In the genomic region with DNA sequence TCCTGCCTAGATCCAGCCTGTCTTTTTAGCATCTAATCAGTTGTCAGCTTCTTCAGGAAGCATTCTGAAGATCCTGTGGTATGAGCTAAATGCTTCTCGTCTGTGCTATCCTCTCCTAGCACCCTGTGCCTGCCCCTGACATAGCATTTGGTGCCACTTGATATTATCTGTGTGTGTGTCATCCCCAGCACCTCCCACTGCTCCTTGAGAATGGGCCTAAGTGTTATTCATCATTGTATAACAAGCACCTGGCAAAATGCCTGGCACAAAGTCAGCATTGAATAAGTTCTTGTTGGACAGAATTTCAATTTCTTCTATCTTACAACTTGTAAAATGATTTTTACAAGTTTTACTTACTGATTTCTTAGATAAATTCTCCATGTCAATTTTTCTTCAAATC, we compare ENCODE assay signal across 1 cellular context.
TF ChIP-seq lines count a peak whose summit lies in the region.

No MANE protein-coding gene starts in this region.

TF ChIP-seq in SK-N-SH, 30 proteins besides CTCF, POLR2A, EP300 and RAD21:
- no peak for TF ChIP-seq FOXM1 (IDR thresholded peaks at IDR 0.05; ENCODE audit: low read depth)
- TF ChIP-seq NFIC (IDR thresholded peaks at IDR 0.05; ENCODE audit: borderline replicate concordance) = 0 out of 2 replicates have a peak, but pooled peaks have one; percentile 9
- no peak for TF ChIP-seq ELF1 (IDR thresholded peaks at IDR 0.05)
- TF ChIP-seq GATA2 (CRISPR knock-in tag; IDR thresholded peaks at IDR 0.05) = no peak
- no peak for TF ChIP-seq TCF12 (IDR thresholded peaks at IDR 0.05)
- TF ChIP-seq, protein P1, sequence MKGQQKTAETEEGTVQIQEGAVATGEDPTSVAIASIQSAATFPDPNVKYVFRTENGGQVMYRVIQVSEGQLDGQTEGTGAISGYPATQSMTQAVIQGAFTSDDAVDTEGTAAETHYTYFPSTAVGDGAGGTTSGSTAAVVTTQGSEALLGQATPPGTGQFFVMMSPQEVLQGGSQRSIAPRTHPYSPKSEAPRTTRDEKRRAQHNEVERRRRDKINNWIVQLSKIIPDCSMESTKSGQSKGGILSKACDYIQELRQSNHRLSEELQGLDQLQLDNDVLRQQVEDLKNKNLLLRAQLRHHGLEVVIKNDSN (IDR thresholded peaks at IDR 0.05; ENCODE audit: borderline replicate concordance, low read depth) = no peak
- TF ChIP-seq, protein P2, sequence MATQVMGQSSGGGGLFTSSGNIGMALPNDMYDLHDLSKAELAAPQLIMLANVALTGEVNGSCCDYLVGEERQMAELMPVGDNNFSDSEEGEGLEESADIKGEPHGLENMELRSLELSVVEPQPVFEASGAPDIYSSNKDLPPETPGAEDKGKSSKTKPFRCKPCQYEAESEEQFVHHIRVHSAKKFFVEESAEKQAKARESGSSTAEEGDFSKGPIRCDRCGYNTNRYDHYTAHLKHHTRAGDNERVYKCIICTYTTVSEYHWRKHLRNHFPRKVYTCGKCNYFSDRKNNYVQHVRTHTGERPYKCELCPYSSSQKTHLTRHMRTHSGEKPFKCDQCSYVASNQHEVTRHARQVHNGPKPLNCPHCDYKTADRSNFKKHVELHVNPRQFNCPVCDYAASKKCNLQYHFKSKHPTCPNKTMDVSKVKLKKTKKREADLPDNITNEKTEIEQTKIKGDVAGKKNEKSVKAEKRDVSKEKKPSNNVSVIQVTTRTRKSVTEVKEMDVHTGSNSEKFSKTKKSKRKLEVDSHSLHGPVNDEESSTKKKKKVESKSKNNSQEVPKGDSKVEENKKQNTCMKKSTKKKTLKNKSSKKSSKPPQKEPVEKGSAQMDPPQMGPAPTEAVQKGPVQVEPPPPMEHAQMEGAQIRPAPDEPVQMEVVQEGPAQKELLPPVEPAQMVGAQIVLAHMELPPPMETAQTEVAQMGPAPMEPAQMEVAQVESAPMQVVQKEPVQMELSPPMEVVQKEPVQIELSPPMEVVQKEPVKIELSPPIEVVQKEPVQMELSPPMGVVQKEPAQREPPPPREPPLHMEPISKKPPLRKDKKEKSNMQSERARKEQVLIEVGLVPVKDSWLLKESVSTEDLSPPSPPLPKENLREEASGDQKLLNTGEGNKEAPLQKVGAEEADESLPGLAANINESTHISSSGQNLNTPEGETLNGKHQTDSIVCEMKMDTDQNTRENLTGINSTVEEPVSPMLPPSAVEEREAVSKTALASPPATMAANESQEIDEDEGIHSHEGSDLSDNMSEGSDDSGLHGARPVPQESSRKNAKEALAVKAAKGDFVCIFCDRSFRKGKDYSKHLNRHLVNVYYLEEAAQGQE (IDR thresholded peaks at IDR 0.05; ENCODE audit: low read depth, low read length) = no peak
- TF ChIP-seq YY1 (IDR thresholded peaks at IDR 0.05; ENCODE audit: low read depth) = no peak
- TF ChIP-seq CHD2 (IDR thresholded peaks at IDR 0.05; ENCODE audit: low read length, partially characterized antibody) = no peak
- TF ChIP-seq, protein P3, sequence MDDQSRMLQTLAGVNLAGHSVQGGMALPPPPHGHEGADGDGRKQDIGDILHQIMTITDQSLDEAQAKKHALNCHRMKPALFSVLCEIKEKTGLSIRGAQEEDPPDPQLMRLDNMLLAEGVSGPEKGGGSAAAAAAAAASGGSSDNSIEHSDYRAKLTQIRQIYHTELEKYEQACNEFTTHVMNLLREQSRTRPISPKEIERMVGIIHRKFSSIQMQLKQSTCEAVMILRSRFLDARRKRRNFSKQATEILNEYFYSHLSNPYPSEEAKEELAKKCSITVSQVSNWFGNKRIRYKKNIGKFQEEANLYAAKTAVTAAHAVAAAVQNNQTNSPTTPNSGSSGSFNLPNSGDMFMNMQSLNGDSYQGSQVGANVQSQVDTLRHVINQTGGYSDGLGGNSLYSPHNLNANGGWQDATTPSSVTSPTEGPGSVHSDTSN (IDR thresholded peaks at IDR 0.05) = peak; percentile 42; the same call in 1 of the 2 replicates
- no peak for TF ChIP-seq JUND (IDR thresholded peaks at IDR 0.05)
- TF ChIP-seq FOSL2 (IDR thresholded peaks at IDR 0.05; ENCODE audit: borderline replicate concordance, low read depth) = no peak
- TF ChIP-seq RFX5 (IDR thresholded peaks at IDR 0.05; ENCODE audit: low read length) = no peak
- TF ChIP-seq, protein P4, sequence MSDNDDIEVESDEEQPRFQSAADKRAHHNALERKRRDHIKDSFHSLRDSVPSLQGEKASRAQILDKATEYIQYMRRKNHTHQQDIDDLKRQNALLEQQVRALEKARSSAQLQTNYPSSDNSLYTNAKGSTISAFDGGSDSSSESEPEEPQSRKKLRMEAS (IDR thresholded peaks at IDR 0.05; ENCODE audit: low read depth) = no peak
- no peak for TF ChIP-seq TAF1 (IDR thresholded peaks at IDR 0.05; ENCODE audit: borderline replicate concordance, low read depth, low read length)
- no peak for TF ChIP-seq GABPA (IDR thresholded peaks at IDR 0.05; ENCODE audit: low read depth)
